Comparison of ENCODE assay signal across 1 cellular context in genomic region chr11:34105079-34105956, GRCh38.
A peak's percentile ranks its signal among the peaks of the same experiment; 100 is the strongest.
TF ChIP-seq lines count a peak whose summit lies in the region.

Gene NAT10, plus strand, starts transcription at chr11:34105629. Its CDS starts 2,597 bp downstream, at chr11:34108226.

TF ChIP-seq in K562, 482 proteins besides CTCF, POLR2A, EP300 and RAD21 (continued from another document and continues in another):
- TF ChIP-seq CREB5 (CRISPR knock-in tag; IDR thresholded peaks at IDR 0.05): 0 out of 2 replicates have a peak, but pooled peaks have one; percentile 68
- TF ChIP-seq GTF2B (IDR thresholded peaks at IDR 0.05; ENCODE audit: extremely low read depth, insufficient read length): peak; percentile 77
- peak; percentile 93 for TF ChIP-seq ETS1 (conservative IDR thresholded peaks at IDR 0.05; ENCODE audit: control insufficient read depth, low read depth, low read length)
- TF ChIP-seq SMARCE1 (IDR thresholded peaks at IDR 0.05): no peak
- no peak for TF ChIP-seq ZKSCAN3 (CRISPR knock-in tag; IDR thresholded peaks at IDR 0.05)
- no peak for TF ChIP-seq HSF4 (CRISPR knock-in tag; IDR thresholded peaks at IDR 0.05; ENCODE audit: borderline replicate concordance)
- peak; percentile 73 for TF ChIP-seq EGR1 (conservative IDR thresholded peaks at IDR 0.05)
- no peak for TF ChIP-seq HDAC3 (IDR thresholded peaks at IDR 0.05; ENCODE audit: borderline replicate concordance, partially characterized antibody)
- TF ChIP-seq ZNF165 (CRISPR knock-in tag; IDR thresholded peaks at IDR 0.05; ENCODE audit: borderline replicate concordance): 0 out of 2 replicates have a peak, but pooled peaks have one; percentile 51
- TF ChIP-seq PHF20 (IDR thresholded peaks at IDR 0.05; ENCODE audit: partially characterized antibody): peak; percentile 89
- TF ChIP-seq ZKSCAN8 (CRISPR knock-in tag; IDR thresholded peaks at IDR 0.05): no peak
- TF ChIP-seq FOXA3 (CRISPR knock-in tag; conservative IDR thresholded peaks at IDR 0.05 in 1 of 2, IDR thresholded peaks at IDR 0.05 in 1 of 2): peak in 1 of 2 experiments; percentile 55; a peak in 2 of 4 replicates
- TF ChIP-seq ZBED1 (IDR thresholded peaks at IDR 0.05): peak; percentile 89
- TF ChIP-seq THRB (CRISPR knock-in tag; conservative IDR thresholded peaks at IDR 0.05): peak; percentile 88
- peak; percentile 91 for TF ChIP-seq ATF3 (IDR thresholded peaks at IDR 0.05)
- peak; percentile 79; the same call in 1 of the 2 replicates for TF ChIP-seq ATF3 (CRISPR knock-in tag; conservative IDR thresholded peaks at IDR 0.05)
- peak; percentile 76 for TF ChIP-seq FIP1L1 (IDR thresholded peaks at IDR 0.05; ENCODE audit: low read depth, low read length, poor library complexity, severe bottlenecking)
- TF ChIP-seq ZNF77 (CRISPR knock-in tag; IDR thresholded peaks at IDR 0.05): no peak
- no peak for TF ChIP-seq CREBBP (IDR thresholded peaks at IDR 0.05; ENCODE audit: low read depth, low read length)
- TF ChIP-seq CBX5 (IDR thresholded peaks at IDR 0.05; ENCODE audit: borderline replicate concordance, low read depth): no peak
- peak; percentile 74; the same call in 1 of the 2 replicates for TF ChIP-seq RNF2 (IDR thresholded peaks at IDR 0.05)
- no peak for TF ChIP-seq NFYB (IDR thresholded peaks at IDR 0.05; ENCODE audit: extremely low read depth, insufficient read length)
- TF ChIP-seq LEF1 (IDR thresholded peaks at IDR 0.05): peak; percentile 25; the same call in 1 of the 2 replicates
- TF ChIP-seq TCF3 (CRISPR knock-in tag; IDR thresholded peaks at IDR 0.05): peak; percentile 9
- TF ChIP-seq DACH1 (IDR thresholded peaks at IDR 0.05; ENCODE audit: partially characterized antibody): peak; percentile 88
- no peak for TF ChIP-seq HNRNPH1 (optimal IDR thresholded peaks at IDR 0.05; ENCODE audit: low read depth, low read length)
- no peak for TF ChIP-seq SREBF1 (IDR thresholded peaks at IDR 0.05; ENCODE audit: borderline replicate concordance, low read depth, low read length)
- TF ChIP-seq NR4A1 (CRISPR knock-in tag; IDR thresholded peaks at IDR 0.05): no peak
- TF ChIP-seq NR4A1 (tag; IDR thresholded peaks at IDR 0.05): no peak
- TF ChIP-seq CBFB (CRISPR knock-in tag; IDR thresholded peaks at IDR 0.05): peak; percentile 95; the same call in 1 of the 2 replicates
- TF ChIP-seq SIRT6 (IDR thresholded peaks at IDR 0.05; ENCODE audit: low read depth, low read length): peak; percentile 41
- no peak for TF ChIP-seq SFPQ (IDR thresholded peaks at IDR 0.05; ENCODE audit: low read depth, low read length)
- peak; percentile 91 for TF ChIP-seq HES1 (IDR thresholded peaks at IDR 0.05; ENCODE audit: low read depth)
- no peak for TF ChIP-seq ZNF140 (CRISPR knock-in tag; IDR thresholded peaks at IDR 0.05)
- no peak; the same call in 1 of the 2 replicates for TF ChIP-seq TGIF2 (CRISPR knock-in tag; IDR thresholded peaks at IDR 0.05)
- TF ChIP-seq POU5F1 (IDR thresholded peaks at IDR 0.05; ENCODE audit: borderline replicate concordance, low read depth, low read length, partially characterized antibody): peak; percentile 46
- peak; percentile 83; the same call in 1 of the 2 replicates for TF ChIP-seq ZBTB9 (CRISPR knock-in tag; IDR thresholded peaks at IDR 0.05)
- TF ChIP-seq NEUROD1 (IDR thresholded peaks at IDR 0.05; ENCODE audit: borderline replicate concordance, low read depth, low read length, partially characterized antibody): peak; percentile 31
- TF ChIP-seq REST (CRISPR knock-in tag; IDR thresholded peaks at IDR 0.05; ENCODE audit: low read depth): peak; percentile 66
- no peak for TF ChIP-seq CCAR2 (IDR thresholded peaks at IDR 0.05; ENCODE audit: low read depth, low read length)
- no peak for TF ChIP-seq ZNF146 (CRISPR knock-in tag; IDR thresholded peaks at IDR 0.05; ENCODE audit: unreplicated experiment)
- TF ChIP-seq ZBTB43 (CRISPR knock-in tag; IDR thresholded peaks at IDR 0.05): no peak; the same call in 1 of the 2 replicates
- peak; percentile 54; the same call in 1 of the 2 replicates for TF ChIP-seq HMGXB4 (CRISPR knock-in tag; IDR thresholded peaks at IDR 0.05)
- TF ChIP-seq HDAC2 (IDR thresholded peaks at IDR 0.05): peak; percentile 95
- TF ChIP-seq MAFF (IDR thresholded peaks at IDR 0.05; ENCODE audit: low read length): no peak
- no peak for TF ChIP-seq SAFB (IDR thresholded peaks at IDR 0.05; ENCODE audit: borderline replicate concordance, low read depth, low read length)
- no peak for TF ChIP-seq SLC30A9 (CRISPR knock-in tag; IDR thresholded peaks at IDR 0.05)
- peak; percentile 94 for TF ChIP-seq ATF1 (CRISPR knock-in tag; IDR thresholded peaks at IDR 0.05)
- TF ChIP-seq ATF1 (tag; IDR thresholded peaks at IDR 0.05): peak; percentile 99
